In the genomic region with DNA sequence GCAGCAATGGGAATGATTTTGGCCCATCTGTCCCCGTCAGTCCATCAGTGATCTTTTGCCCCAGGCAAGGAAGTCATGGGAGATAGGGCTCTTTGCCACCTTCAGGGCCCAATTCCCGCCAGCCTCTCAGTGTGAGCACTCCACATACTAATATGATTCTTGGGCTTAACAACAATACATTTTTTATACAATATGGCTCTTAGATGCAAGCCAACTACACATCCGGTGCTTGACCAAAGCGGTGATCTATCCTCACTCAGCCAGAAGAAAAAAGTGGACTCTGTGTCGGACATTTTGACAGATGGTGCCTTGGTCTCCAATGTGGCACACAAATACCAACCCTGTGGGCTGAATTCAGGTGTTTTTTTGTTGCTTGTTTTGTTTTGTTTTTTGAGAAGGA, we compare ENCODE assay signal across 27 cellular contexts.
"Had no signal": no experiment of that assay in that cellular context is flagged by ENCODE, and none has a peak within 500 bp of the region (broad histone marks: within the 10 kb centered on the region; RNA-seq: fewer than 3 reads in every experiment).

No MANE protein-coding gene starts in this region.

- DNase-seq: occipital lobe; ovary; posterior cingulate gyrus; psoas muscle; right cardiac atrium; right lobe of liver; sigmoid colon; small intestine; stimulated activated CD4-positive, alpha-beta T cell treated with anti-CD3 and anti-CD28 coated beads, Interleukin-15, amount 100 ng/mL, for 24 hours; stimulated activated CD4-positive, alpha-beta T cell treated with anti-CD3 and anti-CD28 coated beads, Interleukin-2, amount 100 ng/mL, for 24 hours; stimulated activated CD4-positive, alpha-beta T cell treated with anti-CD3 and anti-CD28 coated beads, Interleukin-2, amount 100 ng/mL, for 48 hours; stimulated activated CD4-positive, alpha-beta T cell treated with anti-CD3 and anti-CD28 coated beads, Interleukin-4, amount 100 ng/mL, for 24 hours; stimulated activated naive B cell treated with anti-CD40 and anti-IgM and Interleukin-4, amounts not matched to agents 10 μg/mL and 1 μg/mL and 100 μg/mL, for 72 hours; stimulated activated naive CD4-positive, alpha-beta T cell treated with Interleukin-2 at 50 U/mL for 16 hours; stomach; thyroid gland; trophoblast cell; upper lobe of left lung had no signal

- H3K4me3 Mint-ChIP-seq: nephron; neural progenitor cell; stimulated activated effector memory CD8-positive, alpha-beta T cell treated with anti-CD3 and anti-CD28 coated beads, Interleukin-12 subunit alpha, Interleukin-12 subunit beta, amount 100 ng/mL, for 72 hours; stimulated activated naive B cell treated with anti-CD40 and anti-IgM and Interleukin-4, amounts not matched to agents 10 μg/mL and 1 μg/mL and 100 μg/mL, for 72 hours; stimulated activated naive CD8-positive, alpha-beta T cell treated with anti-CD3 and anti-CD28 coated beads, Interleukin-15, Interleukin-2, amounts not matched to agents 100 ng/mL and 50 ng/mL, for 24 hours had no signal

- ATAC-seq: psoas muscle; right cardiac atrium; right lobe of liver; stimulated activated effector memory CD8-positive, alpha-beta T cell treated with anti-CD3 and anti-CD28 coated beads, Interleukin-12 subunit alpha, Interleukin-12 subunit beta, amount 100 ng/mL, for 72 hours; stimulated activated naive B cell treated with anti-CD40 and anti-IgM and Interleukin-4, amounts not matched to agents 10 μg/mL and 1 μg/mL and 100 μg/mL, for 72 hours had no signal

- H3K27me3 Mint-ChIP-seq: progenitor cell of endocrine pancreas; stimulated activated naive CD8-positive, alpha-beta T cell treated with anti-CD3 and anti-CD28 coated beads, Interleukin-15, Interleukin-2, amounts not matched to agents 100 ng/mL and 50 ng/mL, for 24 hours had no signal

- H3K4me1 Mint-ChIP-seq: neural progenitor cell had no signal

- H3K4me3 ChIP-seq: neural progenitor cell, ovary, psoas muscle, right lobe of liver, sigmoid colon, stomach, thoracic aorta, thyroid gland, tibial nerve, upper lobe of left lung, vagina had no signal

- H3K9me3 ChIP-seq: ovary, psoas muscle, right lobe of liver, sigmoid colon, stomach, thoracic aorta, thyroid gland, tibial nerve, upper lobe of left lung, vagina had no signal

- H3K27ac ChIP-seq: neural progenitor cell, ovary, parathyroid adenoma, psoas muscle, right lobe of liver, sigmoid colon, stomach, thoracic aorta, thyroid gland, tibial nerve, upper lobe of left lung, vagina had no signal

- H3K4me1 ChIP-seq: neural progenitor cell, parathyroid adenoma, psoas muscle, right lobe of liver, sigmoid colon, vagina had no signal

- H3K36me3 Mint-ChIP-seq: neural progenitor cell; stimulated activated effector memory CD8-positive, alpha-beta T cell treated with anti-CD3 and anti-CD28 coated beads, Interleukin-12 subunit alpha, Interleukin-12 subunit beta, amount 100 ng/mL, for 72 hours; stimulated activated naive B cell treated with anti-CD40 and anti-IgM and Interleukin-4, amounts not matched to agents 10 μg/mL and 1 μg/mL and 100 μg/mL, for 72 hours had no signal

- H3K27ac Mint-ChIP-seq: nephron; neural progenitor cell; stimulated activated effector memory CD8-positive, alpha-beta T cell treated with anti-CD3 and anti-CD28 coated beads, Interleukin-12 subunit alpha, Interleukin-12 subunit beta, amount 100 ng/mL, for 72 hours; stimulated activated naive B cell treated with anti-CD40 and anti-IgM and Interleukin-4, amounts not matched to agents 10 μg/mL and 1 μg/mL and 100 μg/mL, for 72 hours; stimulated activated naive CD8-positive, alpha-beta T cell treated with anti-CD3 and anti-CD28 coated beads, Interleukin-15, Interleukin-2, amounts not matched to agents 100 ng/mL and 50 ng/mL, for 24 hours had no signal

- H3K27me3 ChIP-seq: ovary, right lobe of liver, sigmoid colon, stomach, thyroid gland, tibial nerve, upper lobe of left lung, vagina had no signal

- H3K9me3 Mint-ChIP-seq: stimulated activated effector memory CD8-positive, alpha-beta T cell treated with anti-CD3 and anti-CD28 coated beads, Interleukin-12 subunit alpha, Interleukin-12 subunit beta, amount 100 ng/mL, for 72 hours; stimulated activated naive B cell treated with anti-CD40 and anti-IgM and Interleukin-4, amounts not matched to agents 10 μg/mL and 1 μg/mL and 100 μg/mL, for 72 hours; stimulated activated naive CD8-positive, alpha-beta T cell treated with anti-CD3 and anti-CD28 coated beads, Interleukin-15, Interleukin-2, amounts not matched to agents 100 ng/mL and 50 ng/mL, for 24 hours had no signal

- H3K36me3 ChIP-seq: neural progenitor cell, ovary, right lobe of liver, sigmoid colon, stomach, thoracic aorta, thyroid gland, tibial nerve, upper lobe of left lung, vagina had no signal
